Comparison of ENCODE assay signal across 7 cellular contexts in genomic region chr7:145489609-145490008, GRCh38.
"Had no signal": no experiment of that assay in that cellular context is flagged by ENCODE, and none has a peak within 500 bp of the region (broad histone marks: within the 10 kb centered on the region; RNA-seq: fewer than 3 reads in every experiment).

No MANE protein-coding gene starts in this region.

- H3K4me2 ChIP-seq: KMS-11 had no signal

- H3K27ac ChIP-seq: HL-60, KMS-11 had no signal

- ATAC-seq: HepG2 had no signal

- DNase-seq: IMR-90, KBM-7, KG1 had no signal

- H3K9ac ChIP-seq: KMS-11 had no signal

- FAIRE-seq: HepG2, HTR-8/SVneo had no signal
